ENCODE assay signal across 14 cellular contexts in genomic region chr6:37624121-37624520, GRCh38.
DNase-seq lines count a peak whose midpoint lies in the region; ATAC-seq and TF ChIP-seq lines count a peak whose summit lies in the region.
"Had no signal": no experiment of that assay in that cellular context is flagged by ENCODE, and none has a peak within 500 bp of the region (broad histone marks: within the 10 kb centered on the region; RNA-seq: fewer than 3 reads in every experiment).

No MANE protein-coding gene starts in this region.

- no peaks in the 10 kb centered on the region for H3K36me3 Mint-ChIP-seq in activated CD4-positive, alpha-beta T cell treated with anti-CD3 and anti-CD28 coated beads, Interleukin-2, amount 10 ng/mL, durations not matched to agents 24 days and 14 days (ENCODE audit: low read depth)
- H3K36me3 Mint-ChIP-seq: activated naive CD4-positive, alpha-beta T cell treated with anti-CD3 and anti-CD28 coated beads, Interleukin-2, amount 50 U/mL, for 24 hours had no signal

- intact Hi-C loops in activated CD4-positive, alpha-beta T cell treated with anti-CD3 and anti-CD28 coated beads, Interleukin-2, amount 10 ng/mL, durations not matched to agents 24 days and 14 days (cut with micrococcal nuclease) = no loop called here

- peak; percentile 22 for DNase-seq in NCI-H345 treated with DMSO at 0.1 percent for 48 hours (lab: John Stamatoyannopoulos, UW; ENCODE audit: unreplicated experiment)
- no peak for DNase-seq in activated CD4-positive, alpha-beta T cell treated with anti-CD3 and anti-CD28 coated beads, Interleukin-2, amount 10 ng/mL, durations not matched to agents 24 days and 14 days
- DNase-seq: GDM1; glutamatergic neuron; left cardiac atrium; stimulated activated CD4-positive, alpha-beta T cell treated with anti-CD3 and anti-CD28 coated beads, Interleukin-2, amount 100 ng/mL, for 24 hours had no signal

- H3K9ac ChIP-seq in BLaER1 = peak overlapping the region; percentile 6; the same call in 1 of the 2 replicates

- peaks cover 30% of the 10 kb centered on the region for H3K4me1 Mint-ChIP-seq in activated CD4-positive, alpha-beta T cell treated with anti-CD3 and anti-CD28 coated beads, Interleukin-2, amount 10 ng/mL, durations not matched to agents 24 days and 14 days

- H3K27ac ChIP-seq in BLaER1 (no peak overlapping the region), HEK293 (ENCODE audit: extremely low read depth, low read depth, low read length) (no peak overlapping the region)
- H3K27ac ChIP-seq: SK-N-MC had no signal

- H4K20me1 ChIP-seq in BLaER1 = no peaks in the 10 kb centered on the region

- peaks cover 77% of the 10 kb centered on the region for H3K4me1 ChIP-seq in BLaER1
- peaks cover 10% of the 10 kb centered on the region for H3K4me1 ChIP-seq in HEK293 (ENCODE audit: control insufficient read depth, insufficient read depth, low read length)

- POLR2A ChIA-PET in HEK293 (lab: Yijun Ruan, JAX) = no interaction called here

- peak overlapping the region; percentile 95 for H3K4me2 ChIP-seq in BLaER1

- H3K4me3 Mint-ChIP-seq in activated CD4-positive, alpha-beta T cell treated with anti-CD3 and anti-CD28 coated beads, Interleukin-2, amount 10 ng/mL, durations not matched to agents 24 days and 14 days = no peak overlapping the region
- H3K4me3 Mint-ChIP-seq: activated naive CD4-positive, alpha-beta T cell treated with anti-CD3 and anti-CD28 coated beads, Interleukin-2, amount 50 U/mL, for 24 hours had no signal

- no peak for TF ChIP-seq CTCF in HEK293 (tag by site-specific recombination; IDR thresholded peaks at IDR 0.05)

- H3K9me3 ChIP-seq in BLaER1 (no peaks in the 10 kb centered on the region), HEK293 (ENCODE audit: control insufficient read depth, insufficient read depth, low read depth, low read length) (no peaks in the 10 kb centered on the region)

- H3K27ac Mint-ChIP-seq in activated CD4-positive, alpha-beta T cell treated with anti-CD3 and anti-CD28 coated beads, Interleukin-2, amount 10 ng/mL, durations not matched to agents 24 days and 14 days = no peak overlapping the region
- H3K27ac Mint-ChIP-seq: activated naive CD4-positive, alpha-beta T cell treated with anti-CD3 and anti-CD28 coated beads, Interleukin-2, amount 50 U/mL, for 24 hours had no signal

- peak; percentile 65 for ATAC-seq in esophagus mucosa
- no peak for ATAC-seq in GM18519 (IDR thresholded peaks at IDR 0.05; ENCODE audit: low FRiP score, unreplicated experiment)
- ATAC-seq in GM21360 (IDR thresholded peaks at IDR 0.05; ENCODE audit: unreplicated experiment) = no peak
- ATAC-seq in HG03039 (IDR thresholded peaks at IDR 0.05; ENCODE audit: unreplicated experiment) = no peak

- CTCF ChIA-PET in HEK293 (lab: Yijun Ruan, JAX) = interaction anchor here (0.7 to 3.2 kb wide), 4 partner anchors 15 to 86 kb away, joined by 4 to 16 read pairs (median 4); no protein-coding TSS in a partner anchor

- no peaks in the 10 kb centered on the region for H3K9me3 Mint-ChIP-seq in activated CD4-positive, alpha-beta T cell treated with anti-CD3 and anti-CD28 coated beads, Interleukin-2, amount 10 ng/mL, durations not matched to agents 24 days and 14 days
- H3K9me3 Mint-ChIP-seq: activated naive CD4-positive, alpha-beta T cell treated with anti-CD3 and anti-CD28 coated beads, Interleukin-2, amount 50 U/mL, for 24 hours had no signal

- peaks cover 15% of the 10 kb centered on the region for H3K27me3 Mint-ChIP-seq in activated CD4-positive, alpha-beta T cell treated with anti-CD3 and anti-CD28 coated beads, Interleukin-2, amount 10 ng/mL, durations not matched to agents 24 days and 14 days

- no peaks in the 10 kb centered on the region for H3K27me3 ChIP-seq in BLaER1

- no peak overlapping the region; the same call in 1 of the 2 replicates for H3K4me3 ChIP-seq in BLaER1
- H3K4me3 ChIP-seq in HEK293 (ENCODE audit: low read depth, low read length) = no peak overlapping the region

- H3K36me3 ChIP-seq in BLaER1 (no peaks in the 10 kb centered on the region), HEK293 (ENCODE audit: control insufficient read depth in 2 of 2, insufficient read depth in 1 of 2, low read length in 2 of 2) (no peaks in the 10 kb centered on the region)

TF ChIP-seq in HEK293, 187 proteins besides CTCF, POLR2A, EP300 and RAD21:
- 0 out of 2 replicates have a peak, but pooled peaks have one; percentile 22 for TF ChIP-seq KLF7 (tag by site-specific recombination; IDR thresholded peaks at IDR 0.05; ENCODE audit: borderline replicate concordance)
- TF ChIP-seq GLIS2 (tag by site-specific recombination; IDR thresholded peaks at IDR 0.05) = peak; percentile 31; the same call in 1 of the 2 replicates
- no peak for TF ChIP-seq ZNF324 (tag by site-specific recombination; IDR thresholded peaks at IDR 0.05)
- TF ChIP-seq KLF17 (tag by site-specific recombination; IDR thresholded peaks at IDR 0.05) = peak; percentile 42; the same call in 1 of the 2 replicates
- TF ChIP-seq ZBTB17 (tag by site-specific recombination; IDR thresholded peaks at IDR 0.05) = peak; percentile 71
- TF ChIP-seq PATZ1 (tag by site-specific recombination; IDR thresholded peaks at IDR 0.05) = peak; percentile 12
- no peak for TF ChIP-seq ZNF837 (tag by site-specific recombination; IDR thresholded peaks at IDR 0.05)
- 0 out of 2 replicates have a peak, but pooled peaks have one; percentile 12 for TF ChIP-seq KLF1 (tag by site-specific recombination; IDR thresholded peaks at IDR 0.05)
